In the genomic region with DNA sequence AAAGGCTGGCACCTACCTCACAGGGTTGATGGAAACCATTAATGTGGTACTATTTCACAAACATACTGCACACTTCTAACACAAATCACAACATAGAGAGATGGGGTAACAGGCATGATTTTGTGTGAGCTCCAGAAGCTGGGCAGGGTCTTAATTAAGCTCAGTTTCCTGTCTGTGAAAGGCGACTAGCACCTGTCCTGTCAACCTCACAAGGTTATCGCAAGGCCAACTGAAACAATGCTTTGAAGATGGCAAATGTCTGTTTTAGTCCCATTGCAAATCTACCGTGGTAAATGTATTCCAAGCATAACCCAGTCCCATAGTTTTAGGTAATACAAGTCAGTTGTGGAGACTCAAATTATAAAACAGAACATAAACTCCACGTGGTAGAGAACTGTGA, we compare ENCODE assay signal across 19 cellular contexts. TPM values are rescaled to one million over a fixed set of nuclear protein-coding genes. Genes with fewer than 3 reads are reported as not detected.
DNase-seq lines count a peak whose midpoint lies in the region; ATAC-seq and TF ChIP-seq lines count a peak whose summit lies in the region.
"Had no signal": no experiment of that assay in that cellular context is flagged by ENCODE, and none has a peak within 500 bp of the region (broad histone marks: within the 10 kb centered on the region; RNA-seq: fewer than 3 reads in every experiment).

No MANE protein-coding gene starts in this region.

- no peak for ATAC-seq in activated B cell treated with CpG ODN at 0.5 μM for 24 hours (ENCODE audit: low read depth)
- ATAC-seq in GM21825 (IDR thresholded peaks at IDR 0.05; ENCODE audit: unreplicated experiment), result no peak
- ATAC-seq: HCT116, heart right ventricle, psoas muscle, Right ventricle myocardium inferior had no signal

- peaks cover 13 to 20% (median 15%) of the 10 kb centered on the region in 4 donors for H3K4me1 Mint-ChIP-seq in CD4-positive, alpha-beta memory T cell
- H3K4me1 Mint-ChIP-seq in IgD-negative memory B cell (peaks cover 11 to 25% (median 23%) of the 10 kb centered on the region in 3 donors), activated B cell treated with CpG ODN at 0.5 μM for 24 hours (peaks cover 50% of the 10 kb centered on the region), neural crest cell (peaks cover 25% of the 10 kb centered on the region)

- H3K4me3 Mint-ChIP-seq in CD4-positive, alpha-beta memory T cell, result peak overlapping the region in 5 of 8 donors; percentile 8 to 90 (median 87)
- peak overlapping the region in 3 of 4 donors; percentile 92 to 96 (median 94) for H3K4me3 Mint-ChIP-seq in IgD-negative memory B cell
- H3K4me3 Mint-ChIP-seq in activated B cell treated with CpG ODN at 0.5 μM for 24 hours, result peak overlapping the region; percentile 92
- peak overlapping the region; percentile 88 for H3K4me3 Mint-ChIP-seq in neural crest cell

- H3K27me3 ChIP-seq in CD4-positive, alpha-beta memory T cell (ENCODE audit: insufficient read depth, low read length), result no peaks in the 10 kb centered on the region

- H3K27me3 Mint-ChIP-seq in CD4-positive, alpha-beta memory T cell, result peaks cover 20 to 23% of the 10 kb centered on the region in 2 donors
- H3K27me3 Mint-ChIP-seq in IgD-negative memory B cell, result peaks cover 2% of the 10 kb centered on the region
- H3K27me3 Mint-ChIP-seq in activated B cell treated with CpG ODN at 0.5 μM for 24 hours, result no peaks in the 10 kb centered on the region
- H3K27me3 Mint-ChIP-seq in neural crest cell (ENCODE audit: low read depth), result peaks cover 40% of the 10 kb centered on the region

- no peaks in the 10 kb centered on the region for H3K9me3 ChIP-seq in CD4-positive, alpha-beta memory T cell (ENCODE audit: control insufficient read depth in 1 of 2, low read length in 2 of 2)
- H3K9me3 ChIP-seq: heart right ventricle, psoas muscle had no signal

- H3K36me3 ChIP-seq in CD4-positive, alpha-beta memory T cell (ENCODE audit: insufficient read depth, low read length), result no peaks in the 10 kb centered on the region
- H3K36me3 ChIP-seq: heart right ventricle had no signal

- CTCF ChIA-PET in CD4-positive, alpha-beta memory T cell (lab: Charles Lee; ENCODE audit: partially characterized antibody), result interaction anchor here (0.8 to 1.3 kb wide), 3 partner anchors 35 to 180 kb away, joined by 3 to 4 read pairs (median 3); no protein-coding TSS in a partner anchor
- CTCF ChIA-PET in activated B cell treated with CpG ODN at 0.5 μM for 24 hours (lab: Charles Lee), result interaction anchor here (0.7 to 5.3 kb wide), 7 partner anchors 19 to 217 kb away, joined by 3 to 55 read pairs (median 15); no protein-coding TSS in a partner anchor

- POLR2A ChIA-PET in CD4-positive, alpha-beta memory T cell (lab: Charles Lee; ENCODE audit: partially characterized antibody), result no interaction called here
- POLR2A ChIA-PET in activated B cell treated with CpG ODN at 0.5 μM for 24 hours (lab: Charles Lee), result interaction anchor here (0.6 to 9.8 kb wide), 7 partner anchors 24 to 179 kb away, joined by 3 to 537 read pairs (median 62); no protein-coding TSS in a partner anchor

- TF ChIP-seq CTCF in activated B cell treated with CpG ODN at 0.5 μM for 24 hours (IDR thresholded peaks at IDR 0.05) (no peak), neural crest cell (conservative IDR thresholded peaks at IDR 0.05) (no peak)

- peak overlapping the region in 3 of 7 donors; percentile 85 to 92 (median 91) for H3K27ac Mint-ChIP-seq in CD4-positive, alpha-beta memory T cell
- peak overlapping the region; percentile 98 to 99 (median 99) for H3K27ac Mint-ChIP-seq in IgD-negative memory B cell
- H3K27ac Mint-ChIP-seq in activated B cell treated with CpG ODN at 0.5 μM for 24 hours, result peak overlapping the region; percentile 92
- no peak overlapping the region for H3K27ac Mint-ChIP-seq in neural crest cell (ENCODE audit: unreplicated experiment)
- H3K27ac Mint-ChIP-seq: activated naive CD4-positive, alpha-beta T cell treated with anti-CD3 and anti-CD28 coated beads, Interleukin-2, amount 50 U/mL, for 24 hours had no signal

- peaks cover 14% of the 10 kb centered on the region for H3K4me1 ChIP-seq in CD4-positive, alpha-beta memory T cell (ENCODE audit: insufficient read depth, low read length)
- H3K4me1 ChIP-seq: psoas muscle had no signal

- no peak for DNase-seq in CD4-positive, alpha-beta memory T cell
- DNase-seq in activated B cell treated with CpG ODN at 0.5 μM for 24 hours (no peak), neural crest cell (ENCODE audit: low read depth, low spot score) (no peak), cerebellum (ENCODE audit: low spot score) (no peak)
- no peak for DNase-seq in activated CD4-positive, CD25-positive, alpha-beta regulatory T cell (lab: John Stamatoyannopoulos, UW)
- DNase-seq: anterior cingulate cortex; central memory CD4-positive, alpha-beta T cell; DMS79 treated with DMSO at 0.1 percent for 48 hours; heart right ventricle; IMR-90; NCI-H1694 treated with DMSO at 0.1 percent for 48 hours; NCI-H69; psoas muscle had no signal

- peaks cover 0 to 9% of the 10 kb centered on the region in 2 donors for H3K36me3 Mint-ChIP-seq in CD4-positive, alpha-beta memory T cell
- no peaks in the 10 kb centered on the region for H3K36me3 Mint-ChIP-seq in IgD-negative memory B cell
- peaks cover 20% of the 10 kb centered on the region for H3K36me3 Mint-ChIP-seq in activated B cell treated with CpG ODN at 0.5 μM for 24 hours (ENCODE audit: low read depth)
- no peaks in the 10 kb centered on the region for H3K36me3 Mint-ChIP-seq in neural crest cell (ENCODE audit: low read depth)
- H3K36me3 Mint-ChIP-seq: activated naive CD4-positive, alpha-beta T cell treated with anti-CD3 and anti-CD28 coated beads, Interleukin-2, amount 50 U/mL, for 24 hours had no signal

- intact Hi-C loops in CD4-positive, alpha-beta memory T cell (cut with micrococcal nuclease), result no loop called here
- intact Hi-C loops in activated B cell treated with CpG ODN at 0.5 μM for 24 hours (cut with micrococcal nuclease), result loop anchor here (5.0 kb wide), 1 partner anchor 124 kb away; no protein-coding TSS in a partner anchor

- no peak overlapping the region for H3K4me3 ChIP-seq in CD4-positive, alpha-beta memory T cell (ENCODE audit: low read length in 2 of 2)
- H3K4me3 ChIP-seq: psoas muscle had no signal

- no peak overlapping the region for H3K27ac ChIP-seq in CD4-positive, alpha-beta memory T cell (ENCODE audit: low read depth, low read length)
- H3K27ac ChIP-seq: psoas muscle had no signal

- peaks cover 0 to 2% (median 0%) of the 10 kb centered on the region in 8 donors for H3K9me3 Mint-ChIP-seq in CD4-positive, alpha-beta memory T cell
- H3K9me3 Mint-ChIP-seq in IgD-negative memory B cell (no peaks in the 10 kb centered on the region), activated B cell treated with CpG ODN at 0.5 μM for 24 hours (no peaks in the 10 kb centered on the region), neural crest cell (no peaks in the 10 kb centered on the region)
- H3K9me3 Mint-ChIP-seq: activated naive CD4-positive, alpha-beta T cell treated with anti-CD3 and anti-CD28 coated beads, Interleukin-2, amount 50 U/mL, for 24 hours; activated T-cell treated with anti-CD3 and anti-CD28 coated beads, Interleukin-2, amount 50 U/mL, for 24 hours had no signal

RNA-seq across cellular contexts. Expression of gene PLEKHG1, which starts 1.3 kb away (rescaled TPM):
- total RNA-seq in CD4-positive, alpha-beta memory T cell, result 1 to 10 TPM; 2.9 to 3.9 TPM
- polyA plus RNA-seq in CD4-positive, alpha-beta memory T cell, result 1 to 10 TPM; 1.2 to 2.1 TPM
- polyA plus RNA-seq in IgD-negative memory B cell, result 40.2 TPM
- 199 and 219 TPM in 2 replicates for total RNA-seq in activated B cell treated with CpG ODN at 0.5 μM for 24 hours
- total RNA-seq in neural crest cell, result 25.7 and 27.6 TPM in 2 replicates
- 45.2 TPM for total RNA-seq in cerebellum
